12 cellular contexts compared by ENCODE assay signal in genomic region chr9:129989740-129990139, GRCh38. TPM values are rescaled to one million over a fixed set of nuclear protein-coding genes. Genes with fewer than 3 reads are reported as not detected.
A peak's percentile ranks its signal among the peaks of the same experiment; 100 is the strongest.
DNase-seq lines count a peak whose midpoint lies in the region; ATAC-seq and TF ChIP-seq lines count a peak whose summit lies in the region.
"Had no signal": no experiment of that assay in that cellular context is flagged by ENCODE, and none has a peak within 500 bp of the region (broad histone marks: within the 10 kb centered on the region; RNA-seq: fewer than 3 reads in every experiment).

No MANE protein-coding gene starts in this region.

- no peak for DNase-seq in activated naive CD4-positive, alpha-beta T cell treated with anti-CD3 and anti-CD28 coated beads, Interleukin-2, amount 10 ng/mL, durations not matched to agents 7 days and 5 days
- DNase-seq in activated naive CD4-positive, alpha-beta T cell (lab: John Stamatoyannopoulos, UW): no peak
- DNase-seq in activated CD8-positive, alpha-beta T cell treated with anti-CD3 and anti-CD28 coated beads for 36 hours: no peak
- DNase-seq in glomerular visceral epithelial cell (ENCODE audit: extremely low spot score) (peak; percentile 71), HPDE6-E6E7 (ENCODE audit: extremely low spot score) (no peak), BE2C (no peak), DMS 273 treated with DMSO at 0.1 percent for 48 hours (lab: John Stamatoyannopoulos, UW) (no peak), cerebellar nuclear complex (lab: John Stamatoyannopoulos, UW) (no peak)
- DNase-seq: activated CD4-positive, CD25-positive, alpha-beta regulatory T cell; mucosa of descending colon; NCI-H2227 treated with DMSO at 0.1 percent for 48 hours had no signal

- intact Hi-C loops in activated CD8-positive, alpha-beta T cell treated with anti-CD3 and anti-CD28 coated beads for 36 hours (cut with micrococcal nuclease): loop anchor here (5.0 kb wide), 1 partner anchor 48 kb away; no protein-coding TSS in a partner anchor

- H3K4me1 ChIP-seq in BE2C: peaks cover 7% of the 10 kb centered on the region; the same call in 1 of the 2 replicates
- H3K4me1 ChIP-seq: BLaER1 had no signal

- H3K9me3 Mint-ChIP-seq in activated naive CD4-positive, alpha-beta T cell treated with anti-CD3 and anti-CD28 coated beads, Interleukin-2, amount 10 ng/mL, durations not matched to agents 7 days and 5 days: no peaks in the 10 kb centered on the region
- H3K9me3 Mint-ChIP-seq in activated CD8-positive, alpha-beta T cell treated with anti-CD3 and anti-CD28 coated beads for 36 hours: peaks cover 2% of the 10 kb centered on the region

- H3K9me3 ChIP-seq in BE2C: no peaks in the 10 kb centered on the region
- H3K9me3 ChIP-seq: mucosa of descending colon had no signal

- peak overlapping the region; percentile 82 for H3K27ac Mint-ChIP-seq in activated naive CD4-positive, alpha-beta T cell treated with anti-CD3 and anti-CD28 coated beads, Interleukin-2, amount 10 ng/mL, durations not matched to agents 7 days and 5 days
- peak overlapping the region; percentile 86 for H3K27ac Mint-ChIP-seq in activated CD8-positive, alpha-beta T cell treated with anti-CD3 and anti-CD28 coated beads for 36 hours

- H3K36me3 ChIP-seq in BE2C: peaks cover 2% of the 10 kb centered on the region

- H3K36me3 Mint-ChIP-seq in activated naive CD4-positive, alpha-beta T cell treated with anti-CD3 and anti-CD28 coated beads, Interleukin-2, amount 10 ng/mL, durations not matched to agents 7 days and 5 days: peaks cover 45% of the 10 kb centered on the region
- peaks cover 72% of the 10 kb centered on the region for H3K36me3 Mint-ChIP-seq in activated CD8-positive, alpha-beta T cell treated with anti-CD3 and anti-CD28 coated beads for 36 hours (ENCODE audit: low read depth)

- no peaks in the 10 kb centered on the region for H3K27me3 ChIP-seq in BE2C
- H3K27me3 ChIP-seq: BLaER1 had no signal

- ATAC-seq in activated CD8-positive, alpha-beta T cell treated with anti-CD3 and anti-CD28 coated beads for 36 hours: no peak

- H3K4me3 Mint-ChIP-seq in activated naive CD4-positive, alpha-beta T cell treated with anti-CD3 and anti-CD28 coated beads, Interleukin-2, amount 10 ng/mL, durations not matched to agents 7 days and 5 days: no peak overlapping the region
- H3K4me3 Mint-ChIP-seq in activated CD8-positive, alpha-beta T cell treated with anti-CD3 and anti-CD28 coated beads for 36 hours: peak overlapping the region; percentile 31

- peaks cover 61% of the 10 kb centered on the region for H3K4me1 Mint-ChIP-seq in activated naive CD4-positive, alpha-beta T cell treated with anti-CD3 and anti-CD28 coated beads, Interleukin-2, amount 10 ng/mL, durations not matched to agents 7 days and 5 days
- H3K4me1 Mint-ChIP-seq in activated CD8-positive, alpha-beta T cell treated with anti-CD3 and anti-CD28 coated beads for 36 hours (ENCODE audit: low read depth): peaks cover 74% of the 10 kb centered on the region

- CTCF ChIA-PET in activated naive CD4-positive, alpha-beta T cell treated with anti-CD3 and anti-CD28 coated beads, Interleukin-2, amount 10 ng/mL, durations not matched to agents 7 days and 5 days (lab: Charles Lee): no interaction called here
- CTCF ChIA-PET in activated CD8-positive, alpha-beta T cell treated with anti-CD3 and anti-CD28 coated beads for 36 hours (lab: Charles Lee): interaction anchor here (1.0 to 1.4 kb wide), 2 partner anchors 40 to 45 kb away, joined by 3 to 4 read pairs; no protein-coding TSS in a partner anchor

- H3K4me3 ChIP-seq in BE2C (ENCODE audit: low read depth, low read length): no peak overlapping the region
- H3K4me3 ChIP-seq: BLaER1, mucosa of descending colon had no signal

- TF ChIP-seq CTCF in activated CD8-positive, alpha-beta T cell treated with anti-CD3 and anti-CD28 coated beads for 36 hours (IDR thresholded peaks at IDR 0.05): no peak
- no peak for TF ChIP-seq CTCF in BE2C (IDR thresholded peaks at IDR 0.05; ENCODE audit: low read depth, low read length)

- no peaks in the 10 kb centered on the region for H3K27me3 Mint-ChIP-seq in activated naive CD4-positive, alpha-beta T cell treated with anti-CD3 and anti-CD28 coated beads, Interleukin-2, amount 10 ng/mL, durations not matched to agents 7 days and 5 days
- no peaks in the 10 kb centered on the region for H3K27me3 Mint-ChIP-seq in activated CD8-positive, alpha-beta T cell treated with anti-CD3 and anti-CD28 coated beads for 36 hours

- POLR2A ChIA-PET in activated CD8-positive, alpha-beta T cell treated with anti-CD3 and anti-CD28 coated beads for 36 hours (lab: Charles Lee): interaction anchor here (0.6 to 12.9 kb wide), 10 partner anchors 20 to 129 kb away, joined by 3 to 110 read pairs (median 3); partner anchors contain the start of gene FNBP1

RNA-seq across cellular contexts. Expression of gene FNBP1, which starts 53.2 kb away (rescaled TPM):
- 100 to 1,000 TPM; 266 to 268 TPM for total RNA-seq in activated CD8-positive, alpha-beta T cell treated with anti-CD3 and anti-CD28 coated beads for 36 hours
- 9.7 TPM for polyA plus RNA-seq in BE2C (2012; ENCODE audit: insufficient read depth, insufficient read length, low read depth)
